22 cellular contexts compared by ENCODE assay signal in the genomic region with DNA sequence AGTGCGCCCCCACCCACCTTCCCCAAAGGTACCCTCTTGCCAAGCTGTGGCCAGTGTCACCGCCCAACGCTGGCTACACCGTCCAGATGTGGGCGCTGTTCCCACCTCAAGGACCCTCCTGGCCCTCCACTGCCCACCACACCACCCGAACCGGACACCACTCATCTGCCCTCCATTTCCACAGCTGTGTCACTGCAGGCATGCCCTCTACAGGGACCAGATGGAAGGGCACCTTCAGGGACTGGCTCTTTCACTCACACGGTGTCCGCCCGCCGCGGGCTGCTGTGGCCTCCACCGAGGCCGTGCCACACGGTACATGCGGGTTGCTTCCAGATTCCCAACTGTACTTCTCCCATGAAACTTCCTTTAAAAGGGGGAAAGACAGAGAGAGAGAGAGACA.
A peak's percentile ranks its signal among the peaks of the same experiment; 100 is the strongest.
DNase-seq lines count a peak whose midpoint lies in the region; ATAC-seq and TF ChIP-seq lines count a peak whose summit lies in the region.
"Had no signal": no experiment of that assay in that cellular context is flagged by ENCODE, and none has a peak within 500 bp of the region (broad histone marks: within the 10 kb centered on the region; RNA-seq: fewer than 3 reads in every experiment).

No MANE protein-coding gene starts in this region.

- peaks cover 90% of the 10 kb centered on the region for H3K27me3 ChIP-seq in left ventricle myocardium inferior (ENCODE audit: low read depth)
- no peaks in the 10 kb centered on the region for H3K27me3 ChIP-seq in right cardiac atrium (ENCODE audit: control insufficient read depth, insufficient read depth)
- H3K27me3 ChIP-seq in spleen (replicated peaks in 1 of 7): peaks cover 0 to 84% (median 6%) of the 10 kb centered on the region in 7 donors
- H3K27me3 ChIP-seq: hepatocyte had no signal

- no peak for ATAC-seq in Right ventricle myocardium superior (ENCODE audit: poor library complexity)
- ATAC-seq in right cardiac atrium: no peak
- no peak for ATAC-seq in HG03039 (IDR thresholded peaks at IDR 0.05; ENCODE audit: unreplicated experiment)
- ATAC-seq in GM19351 (IDR thresholded peaks at IDR 0.05; ENCODE audit: unreplicated experiment): no peak
- ATAC-seq: A549 had no signal

- H3K36me3 ChIP-seq in left ventricle myocardium inferior: no peaks in the 10 kb centered on the region
- H3K36me3 ChIP-seq in spleen: no peaks in the 10 kb centered on the region
- H3K36me3 ChIP-seq: esophagus muscularis mucosa had no signal

- 86% methylated on average over 16 of the region's 16 CpGs for whole genome bisulfite sequencing in right cardiac atrium
- 87 to 93% (median 90%) methylated on average over 16 of the region's 16 CpGs for WGBS in spleen, 5 donors

- H3K9me3 ChIP-seq in left ventricle myocardium inferior (replicated peaks) (peaks cover 8% of the 10 kb centered on the region), right cardiac atrium (ENCODE audit: control insufficient read depth, low read length) (peaks cover under 1% of the 10 kb centered on the region), spleen (peaks cover 0 to 22% (median 9%) of the 10 kb centered on the region in 8 donors)

- intact Hi-C loops in Right ventricle myocardium superior (cut with DNase I) (no loop called here), left ventricle myocardium inferior (cut with micrococcal nuclease) (no loop called here), right cardiac atrium (cut with DNase I) (no loop called here), spleen (cut with DNase I; ENCODE audit: low total_unique reads) (no loop called here)

- no peak overlapping the region for H3K4me3 ChIP-seq in left ventricle myocardium inferior
- no peak overlapping the region for H3K4me3 ChIP-seq in right cardiac atrium (ENCODE audit: low read length)
- no peak overlapping the region for H3K4me3 ChIP-seq in spleen
- H3K4me3 ChIP-seq: A549, esophagus muscularis mucosa, hepatocyte had no signal

- TF ChIP-seq CTCF in left ventricle myocardium inferior (IDR thresholded peaks at IDR 0.05; ENCODE audit: borderline replicate concordance) (no peak), VCaP (conservative IDR thresholded peaks at IDR 0.05) (0 out of 2 replicates have a peak, but pooled peaks have one; percentile 6), spleen (IDR thresholded peaks at IDR 0.05 in 8 of 11, conservative IDR thresholded peaks at IDR 0.05 in 3 of 11) (no peak)

- H3K4me1 ChIP-seq in left ventricle myocardium inferior (peaks cover 8% of the 10 kb centered on the region), right cardiac atrium (ENCODE audit: control insufficient read depth, insufficient read depth, low read length) (no peaks in the 10 kb centered on the region), spleen (no peaks in the 10 kb centered on the region)
- H3K4me1 ChIP-seq: A549, esophagus muscularis mucosa had no signal

- TF ChIP-seq POLR2A in spleen (IDR thresholded peaks at IDR 0.05): no peak

- DNase-seq in Right ventricle myocardium superior (peak; percentile 22), left ventricle myocardium inferior (no peak), right cardiac atrium (peak in 2 of 3 donors; percentile 31 to 41), spleen (peak; percentile 41), NCI-H1436 (lab: John Stamatoyannopoulos, UW) (no peak)
- DNase-seq: activated CD4-positive, alpha-beta T cell treated with anti-CD3 and anti-CD28 coated beads, Interleukin-2, amount 50 U/mL, for 4 hours; activated CD4-positive, CD25-positive, alpha-beta regulatory T cell; activated gamma-delta T cell treated with Interleukin-2 at 50 U/mL for 16 hours; cortex of kidney; foreskin melanocyte; NCI-H1048; NCI-H1930; NCI-H2227 treated with DMSO at 0.1 percent for 48 hours; NCI-H774; SHP77; T-helper 9 cell had no signal

- H3K27ac ChIP-seq in left ventricle myocardium inferior (replicated peaks): no peak overlapping the region
- no peak overlapping the region for H3K27ac ChIP-seq in VCaP
- no peak overlapping the region for H3K27ac ChIP-seq in right cardiac atrium (ENCODE audit: low read length)
- H3K27ac ChIP-seq in spleen: no peak overlapping the region
- H3K27ac ChIP-seq: A549, esophagus muscularis mucosa, hepatocyte had no signal

Comparison
In these comparisons a context has a peak if more than half of its experiments do, and no peak if none do; other contexts are left out.
1. DNase-seq: peak in Right ventricle myocardium superior (single experiment), right cardiac atrium (2 of 3) and spleen (single experiment); none in left ventricle myocardium inferior (single experiment) and NCI-H1436 (single experiment).